In genomic region chr20:51894201-51894600, GRCh38 we compare ENCODE assay signal across 22 cellular contexts.
"Had no signal": no experiment of that assay in that cellular context is flagged by ENCODE, and none has a peak within 500 bp of the region (broad histone marks: within the 10 kb centered on the region; RNA-seq: fewer than 3 reads in every experiment).

No MANE protein-coding gene starts in this region.

- H3K27ac ChIP-seq: epithelial cell of prostate, esophagus muscularis mucosa, gastrocnemius medialis, heart right ventricle, ovary, right atrium auricular region, suprapubic skin, thyroid gland had no signal

- FAIRE-seq: islet of Langerhans, urothelium cell line had no signal

- H3K4me1 Mint-ChIP-seq: naive thymus-derived CD8-positive, alpha-beta T cell had no signal

- H3K4me1 ChIP-seq: esophagus muscularis mucosa, gastrocnemius medialis, heart right ventricle, right atrium auricular region, suprapubic skin, thyroid gland had no signal

- H3K27me3 ChIP-seq: gastrocnemius medialis, ovary, right atrium auricular region, suprapubic skin, thyroid gland had no signal

- H3K4me2 ChIP-seq: smooth muscle cell had no signal

- H3K27ac Mint-ChIP-seq: naive thymus-derived CD8-positive, alpha-beta T cell; type B pancreatic cell had no signal

- H3K36me3 ChIP-seq: esophagus muscularis mucosa, gastrocnemius medialis, heart right ventricle, ovary, right atrium auricular region, suprapubic skin, thyroid gland had no signal

- ATAC-seq: gastrocnemius medialis; heart right ventricle; left lobe of liver; naive thymus-derived CD8-positive, alpha-beta T cell; stimulated activated naive CD8-positive, alpha-beta T cell treated with anti-CD3 and anti-CD28 coated beads, Interleukin-15, Interleukin-2, amounts not matched to agents 100 U/mL and 50 U/mL, for 24 hours had no signal

- H3K4me3 ChIP-seq: esophagus muscularis mucosa, gastrocnemius medialis, heart right ventricle, ovary, right atrium auricular region, smooth muscle cell, suprapubic skin, thyroid gland had no signal

- H3K36me3 Mint-ChIP-seq: type B pancreatic cell had no signal

- DNase-seq: effector memory CD4-positive, alpha-beta T cell; gastrocnemius medialis; heart right ventricle; hypothalamus; kidney glomerular epithelial cell; mammary epithelial cell; naive thymus-derived CD8-positive, alpha-beta T cell; nucleus accumbens; ovary; stimulated activated CD4-positive, alpha-beta T cell treated with anti-CD3 and anti-CD28 coated beads, Interleukin-2, amount 100 ng/mL, for 48 hours; stimulated activated naive CD8-positive, alpha-beta T cell treated with anti-CD3 and anti-CD28 coated beads, Interleukin-15, Interleukin-2, amounts not matched to agents 100 U/mL and 50 U/mL, for 24 hours; thyroid gland had no signal

- H3K9me3 ChIP-seq: esophagus muscularis mucosa, gastrocnemius medialis, ovary, right atrium auricular region, suprapubic skin, thyroid gland had no signal

- H3K9me3 Mint-ChIP-seq: neural crest cell, type B pancreatic cell had no signal

- H3K4me3 Mint-ChIP-seq: naive thymus-derived CD8-positive, alpha-beta T cell; neural crest cell; type B pancreatic cell had no signal
